In the genomic region with DNA sequence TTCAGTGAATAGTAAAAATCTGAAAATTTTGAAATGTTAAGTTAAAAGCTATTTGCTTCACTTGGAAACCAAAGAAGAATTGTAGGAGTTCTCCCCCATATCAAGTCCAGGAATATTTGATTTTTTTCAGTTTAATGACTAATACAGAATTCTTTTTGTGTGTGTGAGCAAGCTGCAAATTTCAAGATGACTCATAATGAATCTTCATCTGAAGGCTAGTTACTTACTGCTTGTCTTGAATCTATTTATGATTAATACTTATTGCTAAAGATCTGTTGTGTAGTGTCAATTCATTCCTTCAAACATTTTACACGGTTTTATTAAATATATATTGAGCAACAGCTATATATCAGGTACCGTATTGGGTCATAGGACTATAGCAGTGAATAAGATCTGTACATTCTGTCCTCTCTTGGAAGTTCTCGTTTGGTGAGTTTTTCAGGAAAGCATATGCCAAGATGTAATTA, we compare ENCODE assay signal across 12 cellular contexts. TPM values are rescaled to one million over a fixed set of nuclear protein-coding genes. Genes with fewer than 3 reads are reported as not detected.
DNase-seq lines count a peak whose midpoint lies in the region; ATAC-seq, FAIRE-seq and TF ChIP-seq lines count a peak whose summit lies in the region.
"Had no signal": no experiment of that assay in that cellular context is flagged by ENCODE, and none has a peak within 500 bp of the region (broad histone marks: within the 10 kb centered on the region; RNA-seq: fewer than 3 reads in every experiment).

No MANE protein-coding gene starts in this region.

- H3K4me1 ChIP-seq in A549: peaks cover 52% of the 10 kb centered on the region
- H3K4me1 ChIP-seq in Panc1 (ENCODE audit: control insufficient read depth, insufficient read depth, low read length): no peaks in the 10 kb centered on the region

- POLR2A ChIA-PET in A549 (lab: Yijun Ruan, JAX): no interaction called here
- POLR2A ChIA-PET in Panc1 (lab: Charles Lee): interaction anchor here (0.8 kb wide), 1 partner anchor 24 kb away, joined by 4 read pairs; no protein-coding TSS in a partner anchor

- intact Hi-C loops in Panc1 (cut with micrococcal nuclease; ENCODE audit: unreplicated experiment): no loop called here

- CTCF ChIA-PET in A549 (lab: Yijun Ruan, JAX): interaction anchor here (1.1 to 1.7 kb wide), 2 partner anchors 12 to 82 kb away, joined by 4 to 7 read pairs; no protein-coding TSS in a partner anchor
- CTCF ChIA-PET in Panc1 (lab: Charles Lee): no interaction called here

- H3K36me3 ChIP-seq in Panc1 (ENCODE audit: control insufficient read depth, insufficient read depth, low read length): no peaks in the 10 kb centered on the region
- H3K36me3 ChIP-seq: vagina had no signal

- H3K27ac Mint-ChIP-seq in activated naive CD4-positive, alpha-beta T cell treated with anti-CD3 and anti-CD28 coated beads, Interleukin-2, amount 50 U/mL, for 72 hours: no peak overlapping the region

- no peaks in the 10 kb centered on the region for H3K36me3 Mint-ChIP-seq in activated naive CD4-positive, alpha-beta T cell treated with anti-CD3 and anti-CD28 coated beads, Interleukin-2, amount 50 U/mL, for 72 hours

- no peak for TF ChIP-seq POLR2A in A549 (IDR thresholded peaks at IDR 0.05; ENCODE audit: low read length)

- DNase-seq in A549 (ENCODE audit: low read depth in 1 of 2, low spot score in 1 of 2) (peak; percentile 14 to 27), Panc1 (ENCODE audit: low read depth, low spot score) (no peak), fibroblast of peridontal ligament (ENCODE audit: extremely low read depth) (peak; percentile 79), NCI-H2081 treated with DMSO at 0.1 percent for 48 hours (lab: John Stamatoyannopoulos, UW) (no peak), MV-4-11 (lab: John Stamatoyannopoulos, UW) (no peak)
- DNase-seq in activated naive CD4-positive, alpha-beta T cell treated with anti-CD3 and anti-CD28 coated beads, Interleukin-2, amount 50 U/mL, for 72 hours (ENCODE audit: low spot score in 2 of 2): no peak
- DNase-seq: NCI-H526 had no signal

- no peaks in the 10 kb centered on the region for H3K9me3 Mint-ChIP-seq in activated naive CD4-positive, alpha-beta T cell treated with anti-CD3 and anti-CD28 coated beads, Interleukin-2, amount 50 U/mL, for 72 hours
- H3K9me3 Mint-ChIP-seq: central memory CD8-positive, alpha-beta T cell had no signal

- TF ChIP-seq RAD21 in A549 (conservative IDR thresholded peaks at IDR 0.05 in 1 of 2, IDR thresholded peaks at IDR 0.05 in 1 of 2): 0 out of 5 replicates have a peak, but pooled peaks of 1 of the 2 experiments have one; percentile 12

- no peak for FAIRE-seq in A549 (lab: Jason Lieb, UNC)

- TF ChIP-seq CTCF in A549 (IDR thresholded peaks at IDR 0.05) (no peak), Panc1 (IDR thresholded peaks at IDR 0.05) (no peak)

- H3K27me3 ChIP-seq in Panc1 (ENCODE audit: control insufficient read depth, insufficient read depth, low read length): no peaks in the 10 kb centered on the region
- H3K27me3 ChIP-seq: vagina had no signal

- in situ Hi-C loops in Panc1 (cut with HindIII; ENCODE audit: low pct_unique_long_range_greater_than_20kb, low sequenced_read_pairs): no loop called here

- WGBS in A549 (ENCODE audit: missing lambda C conversion rate): 14% methylated on average over 3 of the region's 3 CpGs

- BruUV-seq in Panc1 (replicated peaks; lab: Mats Ljungman, UMichigan): no TSS peak

- H3K4me3 ChIP-seq in A549 (no peak overlapping the region), Panc1 (ENCODE audit: low read depth in 2 of 2, low read length in 2 of 2) (no peak overlapping the region)
- H3K4me3 ChIP-seq: vagina had no signal

- H3K27ac ChIP-seq in A549: peak overlapping the region; percentile 69 to 81
- no peak overlapping the region for H3K27ac ChIP-seq in Panc1 (ENCODE audit: low read length)
- H3K27ac ChIP-seq: vagina had no signal

- ATAC-seq in A549 (peak; percentile 71 to 79; a peak in 5 of 6 replicates), GM19452 (IDR thresholded peaks at IDR 0.05; ENCODE audit: unreplicated experiment) (peak; percentile 68), Panc1 (peak; percentile 69; the same call in 1 of the 2 replicates), GM18909 (IDR thresholded peaks at IDR 0.05; ENCODE audit: poor library complexity, unreplicated experiment) (no peak)
- ATAC-seq in activated naive CD4-positive, alpha-beta T cell treated with anti-CD3 and anti-CD28 coated beads, Interleukin-2, amount 50 U/mL, for 72 hours: no peak

- H3K9me3 ChIP-seq in A549: peaks cover 13% of the 10 kb centered on the region; the same call in 1 of the 3 replicates
- H3K9me3 ChIP-seq in Panc1 (ENCODE audit: control insufficient read depth, insufficient read depth, low read depth, low read length): no peaks in the 10 kb centered on the region
- H3K9me3 ChIP-seq: vagina had no signal

- H3K4me2 ChIP-seq in A549: peak overlapping the region; percentile 60

- TF ChIP-seq EP300 in A549 (IDR thresholded peaks at IDR 0.05): no peak

TF ChIP-seq in A549, 52 proteins besides CTCF, POLR2A, EP300 and RAD21 (continues in another document):
- TF ChIP-seq CBX8 (IDR thresholded peaks at IDR 0.05): no peak
- TF ChIP-seq RNF2 (IDR thresholded peaks at IDR 0.05; ENCODE audit: borderline replicate concordance, low read depth): no peak
- no peak for TF ChIP-seq SMC3 (IDR thresholded peaks at IDR 0.05)
- TF ChIP-seq, protein P1, sequence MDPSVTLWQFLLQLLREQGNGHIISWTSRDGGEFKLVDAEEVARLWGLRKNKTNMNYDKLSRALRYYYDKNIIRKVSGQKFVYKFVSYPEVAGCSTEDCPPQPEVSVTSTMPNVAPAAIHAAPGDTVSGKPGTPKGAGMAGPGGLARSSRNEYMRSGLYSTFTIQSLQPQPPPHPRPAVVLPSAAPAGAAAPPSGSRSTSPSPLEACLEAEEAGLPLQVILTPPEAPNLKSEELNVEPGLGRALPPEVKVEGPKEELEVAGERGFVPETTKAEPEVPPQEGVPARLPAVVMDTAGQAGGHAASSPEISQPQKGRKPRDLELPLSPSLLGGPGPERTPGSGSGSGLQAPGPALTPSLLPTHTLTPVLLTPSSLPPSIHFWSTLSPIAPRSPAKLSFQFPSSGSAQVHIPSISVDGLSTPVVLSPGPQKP (IDR thresholded peaks at IDR 0.05; ENCODE audit: low read depth, low read length): no peak
- TF ChIP-seq ZFP36 (IDR thresholded peaks at IDR 0.05; ENCODE audit: borderline replicate concordance, partially characterized antibody): no peak
- no peak for TF ChIP-seq NR3C1 (IDR thresholded peaks at IDR 0.05)
- TF ChIP-seq FOXS1 (CRISPR knock-in tag; IDR thresholded peaks at IDR 0.05): no peak
- peak; percentile 93 for TF ChIP-seq JUNB (IDR thresholded peaks at IDR 0.05)
- TF ChIP-seq TP53 (CRISPR knock-in tag; IDR thresholded peaks at IDR 0.05): no peak
- no peak for TF ChIP-seq CHD4 (IDR thresholded peaks at IDR 0.05; ENCODE audit: borderline replicate concordance)
- TF ChIP-seq KDM5A (IDR thresholded peaks at IDR 0.05): no peak
- TF ChIP-seq, protein P2, sequence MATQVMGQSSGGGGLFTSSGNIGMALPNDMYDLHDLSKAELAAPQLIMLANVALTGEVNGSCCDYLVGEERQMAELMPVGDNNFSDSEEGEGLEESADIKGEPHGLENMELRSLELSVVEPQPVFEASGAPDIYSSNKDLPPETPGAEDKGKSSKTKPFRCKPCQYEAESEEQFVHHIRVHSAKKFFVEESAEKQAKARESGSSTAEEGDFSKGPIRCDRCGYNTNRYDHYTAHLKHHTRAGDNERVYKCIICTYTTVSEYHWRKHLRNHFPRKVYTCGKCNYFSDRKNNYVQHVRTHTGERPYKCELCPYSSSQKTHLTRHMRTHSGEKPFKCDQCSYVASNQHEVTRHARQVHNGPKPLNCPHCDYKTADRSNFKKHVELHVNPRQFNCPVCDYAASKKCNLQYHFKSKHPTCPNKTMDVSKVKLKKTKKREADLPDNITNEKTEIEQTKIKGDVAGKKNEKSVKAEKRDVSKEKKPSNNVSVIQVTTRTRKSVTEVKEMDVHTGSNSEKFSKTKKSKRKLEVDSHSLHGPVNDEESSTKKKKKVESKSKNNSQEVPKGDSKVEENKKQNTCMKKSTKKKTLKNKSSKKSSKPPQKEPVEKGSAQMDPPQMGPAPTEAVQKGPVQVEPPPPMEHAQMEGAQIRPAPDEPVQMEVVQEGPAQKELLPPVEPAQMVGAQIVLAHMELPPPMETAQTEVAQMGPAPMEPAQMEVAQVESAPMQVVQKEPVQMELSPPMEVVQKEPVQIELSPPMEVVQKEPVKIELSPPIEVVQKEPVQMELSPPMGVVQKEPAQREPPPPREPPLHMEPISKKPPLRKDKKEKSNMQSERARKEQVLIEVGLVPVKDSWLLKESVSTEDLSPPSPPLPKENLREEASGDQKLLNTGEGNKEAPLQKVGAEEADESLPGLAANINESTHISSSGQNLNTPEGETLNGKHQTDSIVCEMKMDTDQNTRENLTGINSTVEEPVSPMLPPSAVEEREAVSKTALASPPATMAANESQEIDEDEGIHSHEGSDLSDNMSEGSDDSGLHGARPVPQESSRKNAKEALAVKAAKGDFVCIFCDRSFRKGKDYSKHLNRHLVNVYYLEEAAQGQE (IDR thresholded peaks at IDR 0.05): no peak
- peak; percentile 93 for TF ChIP-seq FOSL2 (IDR thresholded peaks at IDR 0.05)
- peak; percentile 97 for TF ChIP-seq FOSL2 (CRISPR knock-in tag; IDR thresholded peaks at IDR 0.05)
- TF ChIP-seq MYC (IDR thresholded peaks at IDR 0.05; ENCODE audit: borderline replicate concordance, low read length): no peak
- TF ChIP-seq, protein P3, sequence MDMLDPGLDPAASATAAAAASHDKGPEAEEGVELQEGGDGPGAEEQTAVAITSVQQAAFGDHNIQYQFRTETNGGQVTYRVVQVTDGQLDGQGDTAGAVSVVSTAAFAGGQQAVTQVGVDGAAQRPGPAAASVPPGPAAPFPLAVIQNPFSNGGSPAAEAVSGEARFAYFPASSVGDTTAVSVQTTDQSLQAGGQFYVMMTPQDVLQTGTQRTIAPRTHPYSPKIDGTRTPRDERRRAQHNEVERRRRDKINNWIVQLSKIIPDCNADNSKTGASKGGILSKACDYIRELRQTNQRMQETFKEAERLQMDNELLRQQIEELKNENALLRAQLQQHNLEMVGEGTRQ (IDR thresholded peaks at IDR 0.05): no peak
- no peak for TF ChIP-seq FOSB (CRISPR knock-in tag; IDR thresholded peaks at IDR 0.05)

RNA-seq across cellular contexts. Expression of a gene that starts 47.8 kb away (rescaled TPM):
- polyA plus RNA-seq in A549 (2011; rRNA removed): 17.0 and 20.3 TPM in 2 replicates
- 12.4 and 12.6 TPM in 2 replicates for polyA plus RNA-seq in A549 (2012; cell fraction: cytosol; rRNA removed)
- polyA plus RNA-seq in A549 (2012; cell fraction: nucleus; rRNA removed): 11.5 and 15.2 TPM in 2 replicates
- 9.6 to 13.8 TPM (median 11.3 TPM) in 3 replicates for polyA plus RNA-seq in A549 (2017; fragmentation: RNase III; extraction: RNeasy Plus Mini Kit Qiagen cat#74134 plus additional on column Dnase treatment)
- polyA minus RNA-seq in A549 (2011; rRNA and poly(A)+ RNA removed): 20.5 and 24.1 TPM in 2 replicates
- 0.95 TPM for total RNA-seq in Panc1 (2021; ENCODE audit: unreplicated experiment)
- 0.47 TPM for polyA plus RNA-seq in Panc1 (2012; ENCODE audit: insufficient read length)
- total RNA-seq in activated naive CD4-positive, alpha-beta T cell treated with anti-CD3 and anti-CD28 coated beads, Interleukin-2, amount 50 U/mL, for 72 hours: not detected
- total RNA-seq: T-helper 1 cell treated with Interleukin-12 subunit alpha and Interleukin-12 subunit beta and Interleukin-4 antibody, amounts not matched to agents 30 ng/mL and 1 ng/mL, for 36 hours had no signal

Comparison
In these comparisons a context has a peak if more than half of its experiments do, and no peak if none do; other contexts are left out.
1. ATAC-seq: peak in A549 (2 of 2), GM19452 (single experiment) and Panc1 (single experiment); none in activated naive CD4-positive, alpha-beta T cell treated with anti-CD3 and anti-CD28 coated beads, Interleukin-2, amount 50 U/mL, for 72 hours (0 of 2) and GM18909 (single experiment).
2. DNase-seq: peak in A549 (2 of 2) and fibroblast of peridontal ligament (single experiment); none in Panc1 (single experiment), activated naive CD4-positive, alpha-beta T cell treated with anti-CD3 and anti-CD28 coated beads, Interleukin-2, amount 50 U/mL, for 72 hours (0 of 2), NCI-H2081 treated with DMSO at 0.1 percent for 48 hours (single experiment) and MV-4-11 (single experiment).